Comparison of ENCODE assay signal across 1 cellular context in the genomic region with DNA sequence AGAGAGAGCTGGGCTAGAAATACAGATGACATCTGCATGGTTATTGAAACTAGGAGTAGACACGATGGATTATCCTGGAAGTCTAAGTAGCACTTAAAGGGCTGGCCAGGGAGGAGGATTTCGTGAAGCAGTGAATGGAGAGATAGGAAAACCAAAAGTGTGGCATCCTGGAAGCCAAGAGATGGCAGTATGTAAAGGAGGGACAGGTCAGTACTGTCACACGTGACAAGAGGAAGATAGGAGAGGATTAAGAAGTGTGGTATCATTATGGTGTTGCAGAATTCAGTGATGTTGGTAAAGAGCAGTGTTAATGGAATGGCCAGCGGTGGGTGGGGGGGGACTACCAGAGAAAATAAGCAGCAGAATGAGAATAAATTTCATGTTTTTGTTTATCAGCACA.
TF ChIP-seq lines count a peak whose summit lies in the region.

No MANE protein-coding gene starts in this region.

TF ChIP-seq in GM12878, 131 proteins besides CTCF, POLR2A, EP300 and RAD21:
- no peak for TF ChIP-seq POU2F2 (IDR thresholded peaks at IDR 0.05; ENCODE audit: borderline replicate concordance, low read depth, low read length)
- no peak for TF ChIP-seq ZBED1 (IDR thresholded peaks at IDR 0.05; ENCODE audit: borderline replicate concordance)
- no peak for TF ChIP-seq CBX3 (IDR thresholded peaks at IDR 0.05; ENCODE audit: borderline replicate concordance, low read depth)
